In genomic region chr7:148676291-148676690, GRCh38 we compare ENCODE assay signal across 17 cellular contexts. TPM values are rescaled to one million over a fixed set of nuclear protein-coding genes. Genes with fewer than 3 reads are reported as not detected.
DNase-seq lines count a peak whose midpoint lies in the region; ATAC-seq and TF ChIP-seq lines count a peak whose summit lies in the region.
"Had no signal": no experiment of that assay in that cellular context is flagged by ENCODE, and none has a peak within 500 bp of the region (broad histone marks: within the 10 kb centered on the region; RNA-seq: fewer than 3 reads in every experiment).

No MANE protein-coding gene starts in this region.

- peaks cover 7% of the 10 kb centered on the region; the same call in 1 of the 2 replicates for H3K9me2 ChIP-seq in GM23338 (ENCODE audit: insufficient read depth)

- ATAC-seq in GM23338 (no peak), gastrocnemius medialis (no peak)
- ATAC-seq: A549; CD8-positive, alpha-beta T cell had no signal

- intact Hi-C loops in gastrocnemius medialis (cut with DNase I; ENCODE audit: low total_unique reads) = no loop called here

- H3F3A ChIP-seq in GM23338 (replicated peaks; ENCODE audit: low read depth) (no peaks in the 10 kb centered on the region), smooth muscle cell (ENCODE audit: low read depth) (no peaks in the 10 kb centered on the region)

- peak overlapping the region; percentile 19 for H2BK120ac ChIP-seq in mesenchymal stem cell (ENCODE audit: low read depth, low read length)

- peaks cover 3% of the 10 kb centered on the region; the same call in 2 of the 3 replicates for H3K36me3 Mint-ChIP-seq in GM23338 (ENCODE audit: low read depth)
- H3K36me3 Mint-ChIP-seq: CD8-positive, alpha-beta T cell had no signal

- H2AFZ ChIP-seq in GM23338 (no peak overlapping the region), mesenchymal stem cell (ENCODE audit: low read depth, low read length) (no peak overlapping the region), smooth muscle cell (ENCODE audit: low read depth) (no peak overlapping the region)

- no peaks in the 10 kb centered on the region for H3K27me3 Mint-ChIP-seq in GM23338 (ENCODE audit: insufficient read depth, low read depth, poor library complexity)
- H3K27me3 Mint-ChIP-seq: CD4-positive, alpha-beta T cell had no signal

- no peak overlapping the region for H3K9ac ChIP-seq in mesenchymal stem cell (ENCODE audit: low read length)
- H3K9ac ChIP-seq in smooth muscle cell (ENCODE audit: low read depth) = no peak overlapping the region
- H3K9ac ChIP-seq: BLaER1 treated with 17β-estradiol and CSF1 and Interleukin-3, amounts not matched to agents 10 nM and 100 nM had no signal

- in situ Hi-C loops in gastrocnemius medialis (cut with MboI; ENCODE audit: low sequenced_read_pairs in 4 of 4) = no loop called here

- no peak overlapping the region for H2AK5ac ChIP-seq in mesenchymal stem cell (ENCODE audit: low read length, severe bottlenecking)

- H3K4me1 ChIP-seq in GM23338 (ENCODE audit: insufficient read depth) (no peaks in the 10 kb centered on the region), mesenchymal stem cell (ENCODE audit: control insufficient read depth, insufficient read depth, low read depth, low read length) (no peaks in the 10 kb centered on the region), smooth muscle cell (ENCODE audit: low read depth) (no peaks in the 10 kb centered on the region), gastrocnemius medialis (no peaks in the 10 kb centered on the region)
- H3K4me1 ChIP-seq: A549, Caco-2 had no signal

- H4K91ac ChIP-seq in mesenchymal stem cell (ENCODE audit: low read length) = no peak overlapping the region

- H3K27ac Mint-ChIP-seq in GM23338 = no peak overlapping the region
- H3K27ac Mint-ChIP-seq: B cell; CD4-positive, alpha-beta T cell; CD8-positive, alpha-beta T cell had no signal

- H3K27me3 ChIP-seq in GM23338 (ENCODE audit: insufficient read depth) (no peaks in the 10 kb centered on the region), mesenchymal stem cell (ENCODE audit: control insufficient read depth in 1 of 2, insufficient read depth in 1 of 2, low read length in 2 of 2) (no peaks in the 10 kb centered on the region), smooth muscle cell (ENCODE audit: low read depth) (no peaks in the 10 kb centered on the region), gastrocnemius medialis (no peaks in the 10 kb centered on the region)
- H3K27me3 ChIP-seq: BLaER1 treated with 17β-estradiol and CSF1 and Interleukin-3, amounts not matched to agents 10 nM and 100 nM had no signal

- H2BK15ac ChIP-seq in mesenchymal stem cell (ENCODE audit: low read depth, poor library complexity, severe bottlenecking) = no peak overlapping the region

- no peak overlapping the region for H3K4ac ChIP-seq in mesenchymal stem cell (ENCODE audit: low read depth in 1 of 2, low read length in 2 of 2)

- H3K27ac ChIP-seq in GM23338 (ENCODE audit: low read depth) = no peak overlapping the region
- H3K27ac ChIP-seq in mesenchymal stem cell (ENCODE audit: low read length, poor library complexity, severe bottlenecking) = no peak overlapping the region
- peak overlapping the region; percentile 48 for H3K27ac ChIP-seq in smooth muscle cell (ENCODE audit: low read depth)
- H3K27ac ChIP-seq in gastrocnemius medialis = no peak overlapping the region
- H3K27ac ChIP-seq: 22Rv1; A549; BLaER1 treated with 17β-estradiol and CSF1 and Interleukin-3, amounts not matched to agents 10 nM and 100 nM; C4-2B had no signal

- WGBS in mesenchymal stem cell = 97% methylated on average over 3 of the region's 3 CpGs
- 83% methylated on average over 3 of the region's 3 CpGs for WGBS in smooth muscle cell (ENCODE audit: low lambda C conversion rate)

- H3K79me2 ChIP-seq in GM23338 (replicated peaks; ENCODE audit: insufficient read depth) (no peaks in the 10 kb centered on the region), smooth muscle cell (ENCODE audit: low read depth) (no peaks in the 10 kb centered on the region)

- H3K79me1 ChIP-seq in mesenchymal stem cell (replicated peaks; ENCODE audit: low read length, poor library complexity, severe bottlenecking) = no peaks in the 10 kb centered on the region

- no peak overlapping the region for H2BK5ac ChIP-seq in mesenchymal stem cell (ENCODE audit: low read depth, low read length, poor library complexity, severe bottlenecking)

- H3K4me2 ChIP-seq in GM23338 (no peak overlapping the region), mesenchymal stem cell (ENCODE audit: low read length, poor library complexity, severe bottlenecking) (no peak overlapping the region), smooth muscle cell (no peak overlapping the region)
- H3K4me2 ChIP-seq: A549; BLaER1 treated with 17β-estradiol and CSF1 and Interleukin-3, amounts not matched to agents 10 nM and 100 nM had no signal

- no peak overlapping the region for H4K8ac ChIP-seq in mesenchymal stem cell (ENCODE audit: low read length)

- H2BK12ac ChIP-seq in mesenchymal stem cell (ENCODE audit: low read length in 2 of 2) = no peak overlapping the region

- no peak overlapping the region for H3K14ac ChIP-seq in mesenchymal stem cell (ENCODE audit: low read length in 2 of 2)

- H3K4me3 Mint-ChIP-seq in GM23338 = no peak overlapping the region
- H3K4me3 Mint-ChIP-seq: B cell; CD4-positive, alpha-beta T cell; CD8-positive, alpha-beta T cell had no signal

- H4K20me1 ChIP-seq in GM23338 (replicated peaks; ENCODE audit: insufficient read depth) (no peaks in the 10 kb centered on the region), smooth muscle cell (ENCODE audit: low read depth) (no peaks in the 10 kb centered on the region)
- H4K20me1 ChIP-seq: BLaER1 treated with 17β-estradiol and CSF1 and Interleukin-3, amounts not matched to agents 10 nM and 100 nM had no signal

- TF ChIP-seq CTCF in GM23338 (conservative IDR thresholded peaks at IDR 0.05; ENCODE audit: low read depth in 2 of 2) (peak; percentile 24 to 50; a peak in 3 of 4 replicates), smooth muscle cell (IDR thresholded peaks at IDR 0.05; ENCODE audit: borderline replicate concordance, insufficient read depth, poor library complexity, severe bottlenecking) (no peak), gastrocnemius medialis (IDR thresholded peaks at IDR 0.05 in 4 of 5, conservative IDR thresholded peaks at IDR 0.05 in 1 of 5) (no peak)

- H3K18ac ChIP-seq in mesenchymal stem cell (ENCODE audit: low read depth in 1 of 2, low read length in 2 of 2) = no peak overlapping the region

- H3K9me3 Mint-ChIP-seq in GM23338 = peaks cover 13% of the 10 kb centered on the region

- peaks cover 5% of the 10 kb centered on the region; the same call in 2 of the 3 replicates for H3K4me1 Mint-ChIP-seq in GM23338
- H3K4me1 Mint-ChIP-seq: B cell had no signal

- DNase-seq in GM23338 (ENCODE audit: low spot score) (no peak), mesenchymal stem cell (no peak), smooth muscle cell (lab: John Stamatoyannopoulos, UW; ENCODE audit: unreplicated experiment) (no peak), gastrocnemius medialis (no peak)
- no peak for DNase-seq in stimulated activated CD4-positive, alpha-beta T cell treated with anti-CD3 and anti-CD28 coated beads, Interleukin-12 subunit alpha, Interleukin-12 subunit beta, amount 100 ng/mL, for 4 hours
- DNase-seq: AML-193; Caco-2; Calu3; CD4-positive, alpha-beta T cell; CD8-positive, alpha-beta T cell; DMS79 treated with DMSO at 0.1 percent for 48 hours; GF-D8 had no signal

- H3K36me3 ChIP-seq in GM23338 (ENCODE audit: insufficient read depth) (no peaks in the 10 kb centered on the region), mesenchymal stem cell (ENCODE audit: control insufficient read depth in 1 of 2, insufficient read depth in 2 of 2, low read depth in 1 of 2, low read length in 2 of 2) (no peaks in the 10 kb centered on the region), smooth muscle cell (ENCODE audit: low read depth) (no peaks in the 10 kb centered on the region), gastrocnemius medialis (no peaks in the 10 kb centered on the region)

- H3K4me3 ChIP-seq in GM23338 = no peak overlapping the region
- no peak overlapping the region for H3K4me3 ChIP-seq in mesenchymal stem cell (ENCODE audit: insufficient read depth in 1 of 2, low read depth in 1 of 2, low read length in 2 of 2)
- no peak overlapping the region for H3K4me3 ChIP-seq in smooth muscle cell
- H3K4me3 ChIP-seq in gastrocnemius medialis = no peak overlapping the region
- H3K4me3 ChIP-seq: A549; BLaER1 treated with 17β-estradiol and CSF1 and Interleukin-3, amounts not matched to agents 10 nM and 100 nM had no signal

- no peak for TF ChIP-seq POLR2A in gastrocnemius medialis (IDR thresholded peaks at IDR 0.05)

- no peak overlapping the region for H3K23ac ChIP-seq in mesenchymal stem cell (ENCODE audit: low read length in 2 of 2)

- H3K9me3 ChIP-seq in mesenchymal stem cell (ENCODE audit: control insufficient read depth, low read length) (no peaks in the 10 kb centered on the region), smooth muscle cell (replicated peaks; ENCODE audit: low read depth) (no peaks in the 10 kb centered on the region), gastrocnemius medialis (no peaks in the 10 kb centered on the region)

TF ChIP-seq in GM23338, 12 proteins besides CTCF, POLR2A, EP300 and RAD21 (continues in another document):
- TF ChIP-seq NANOG (IDR thresholded peaks at IDR 0.05; ENCODE audit: borderline replicate concordance) = no peak
- no peak for TF ChIP-seq ZNF331 (CRISPR knock-in tag; IDR thresholded peaks at IDR 0.05; ENCODE audit: low read depth)
- no peak for TF ChIP-seq ETS1 (IDR thresholded peaks at IDR 0.05)
- no peak for TF ChIP-seq EZH2phosphoT487 (IDR thresholded peaks at IDR 0.05; ENCODE audit: unreplicated experiment)
- TF ChIP-seq EZH2 (IDR thresholded peaks at IDR 0.05; ENCODE audit: low read depth, unreplicated experiment) = no peak
- TF ChIP-seq JUNB (IDR thresholded peaks at IDR 0.05; ENCODE audit: unreplicated experiment) = no peak
- no peak for TF ChIP-seq POLR2AphosphoS5 (IDR thresholded peaks at IDR 0.05; ENCODE audit: low read depth)

RNA-seq across cellular contexts. Expression of gene CUL1, which starts 22.4 kb away (rescaled TPM):
- total RNA-seq in GM23338 (2014; rRNA removed; shearing (Covaris generic)) = 63.3 and 71.3 TPM in 2 replicates
- polyA plus RNA-seq in GM23338 (2016; fragmentation: Nextera tagmentation; extraction: Ambion mirVana) = 29.0 and 35.6 TPM in 2 replicates
- polyA plus RNA-seq in mesenchymal stem cell (2013, experiment 1 of 2) = 30.7 TPM
- 31.0 TPM for polyA plus RNA-seq in mesenchymal stem cell (2013, experiment 2 of 2)
- 44.8 and 58.1 TPM in 2 replicates for total RNA-seq in smooth muscle cell
- polyA plus RNA-seq in smooth muscle cell = 34.3 and 38.2 TPM in 2 replicates
- 100 to 1,000 TPM in 1 of 4 donors, 10 to 100 TPM in 3; 78.7 to 101 (median 84.6) TPM for total RNA-seq in gastrocnemius medialis

Comparison
In these comparisons a context has a peak if more than half of its experiments do, and no peak if none do; other contexts are left out.
1. CTCF ChIP-seq: peak in GM23338 (2 of 2); none in smooth muscle cell (single experiment) and gastrocnemius medialis (0 of 5).